In genomic region chr1:113456967-113457366, GRCh38 we compare ENCODE assay signal across 9 cellular contexts.
DNase-seq lines count a peak whose midpoint lies in the region; ATAC-seq and TF ChIP-seq lines count a peak whose summit lies in the region.
"Had no signal": no experiment of that assay in that cellular context is flagged by ENCODE, and none has a peak within 500 bp of the region (broad histone marks: within the 10 kb centered on the region; RNA-seq: fewer than 3 reads in every experiment).

No MANE protein-coding gene starts in this region.

- WGBS in psoas muscle, 3 donors, result 65 to 72% (median 70%) methylated on average over 2 of the region's 2 CpGs

- H3K9me3 ChIP-seq in SJSA1 (replicated peaks) (peaks cover 4% of the 10 kb centered on the region; the same call in 1 of the 2 replicates), psoas muscle (no peaks in the 10 kb centered on the region)

- H3K27ac ChIP-seq in SJSA1 (peak overlapping the region; percentile 86), psoas muscle (no peak overlapping the region)

- peaks cover 9% of the 10 kb centered on the region for H3K36me3 ChIP-seq in SJSA1
- no peaks in the 10 kb centered on the region for H3K36me3 ChIP-seq in psoas muscle (ENCODE audit: insufficient read depth in 1 of 2, low read depth in 1 of 2)

- ATAC-seq in psoas muscle (peak; percentile 39 to 69 (median 63)), HG03442 (IDR thresholded peaks at IDR 0.05; ENCODE audit: unreplicated experiment) (no peak), GM18511 (IDR thresholded peaks at IDR 0.05; ENCODE audit: unreplicated experiment) (no peak)

- intact Hi-C loops in psoas muscle (cut with DNase I), result loop anchor here in 1 of 2 donors (10.0 kb wide), 1 partner anchor 312 kb away; no protein-coding TSS in a partner anchor

- H3K4me3 ChIP-seq in SJSA1, result no peak overlapping the region
- no peak overlapping the region for H3K4me3 ChIP-seq in fibroblast of pulmonary artery (replicated peaks; ENCODE audit: low read depth, low read length)
- no peak overlapping the region for H3K4me3 ChIP-seq in psoas muscle
- H3K4me3 ChIP-seq: skin epidermis had no signal

- DNase-seq in GM03348 (ENCODE audit: low spot score), result peak; percentile 84
- DNase-seq in SJSA1 (ENCODE audit: low read depth in 1 of 2, low spot score in 2 of 2), result peak; percentile 87 to 94
- peak; percentile 95 for DNase-seq in fibroblast of pulmonary artery (ENCODE audit: low read depth)
- DNase-seq in psoas muscle, result no peak
- no peak for DNase-seq in NCI-H2171 treated with DMSO at 0.1 percent for 48 hours (lab: John Stamatoyannopoulos, UW)
- no peak for DNase-seq in NCI-H748 treated with DMSO at 0.1 percent for 48 hours (lab: John Stamatoyannopoulos, UW)

- TF ChIP-seq CTCF in fibroblast of pulmonary artery (IDR thresholded peaks at IDR 0.05; ENCODE audit: low read length, missing control alignments), result no peak
- no peak for TF ChIP-seq CTCF in psoas muscle (IDR thresholded peaks at IDR 0.05)

- H3K4me1 ChIP-seq in SJSA1 (replicated peaks) (peaks cover 41% of the 10 kb centered on the region), psoas muscle (no peaks in the 10 kb centered on the region)

- no peaks in the 10 kb centered on the region for H3K27me3 ChIP-seq in SJSA1 (replicated peaks)
- H3K27me3 ChIP-seq in psoas muscle (ENCODE audit: insufficient read depth in 3 of 3, low read length in 2 of 3), result no peaks in the 10 kb centered on the region

Comparison
In these comparisons a context has a peak if more than half of its experiments do, and no peak if none do; other contexts are left out.
1. DNase-seq: peak in GM03348 (single experiment), SJSA1 (2 of 2) and fibroblast of pulmonary artery (single experiment); none in psoas muscle (0 of 2), NCI-H2171 treated with DMSO at 0.1 percent for 48 hours (single experiment) and NCI-H748 treated with DMSO at 0.1 percent for 48 hours (single experiment).
2. ATAC-seq: peak in psoas muscle (4 of 4); none in HG03442 (single experiment) and GM18511 (single experiment).